Comparison of ENCODE assay signal across 24 cellular contexts in the genomic region with DNA sequence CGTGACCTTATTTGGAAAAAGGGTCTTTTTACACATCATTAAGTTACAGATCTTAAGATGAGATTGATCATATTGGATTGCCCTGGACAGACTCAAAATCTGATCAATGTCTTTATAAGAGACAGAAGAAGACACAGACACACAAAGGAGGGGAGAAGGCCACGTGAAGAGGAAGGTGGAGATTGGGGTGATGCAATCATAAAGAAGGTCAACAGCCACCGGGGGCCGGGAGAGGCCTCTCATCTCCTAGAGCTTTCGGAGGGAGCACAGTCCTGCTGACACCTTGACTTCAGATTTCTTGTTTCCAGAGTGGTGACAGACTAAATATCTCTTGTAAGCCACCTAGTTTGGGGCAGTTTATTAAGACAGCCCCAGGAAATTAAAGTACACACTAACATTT.
A peak's percentile ranks its signal among the peaks of the same experiment; 100 is the strongest.
DNase-seq lines count a peak whose midpoint lies in the region; ATAC-seq, FAIRE-seq and TF ChIP-seq lines count a peak whose summit lies in the region.
"Had no signal": no experiment of that assay in that cellular context is flagged by ENCODE, and none has a peak within 500 bp of the region (broad histone marks: within the 10 kb centered on the region; RNA-seq: fewer than 3 reads in every experiment).

No MANE protein-coding gene starts in this region.

- no peaks in the 10 kb centered on the region for H3K36me3 Mint-ChIP-seq in H9 (ENCODE audit: insufficient read depth in 1 of 3, low read depth in 3 of 3)
- H3K36me3 Mint-ChIP-seq: CD4-positive, CD25-positive, alpha-beta regulatory T cell; CD8-positive, alpha-beta T cell had no signal

- H2AFZ ChIP-seq in H9 (ENCODE audit: low read length), result no peak overlapping the region
- no peak overlapping the region for H2AFZ ChIP-seq in K562 (ENCODE audit: low read depth, low read length)
- H2AFZ ChIP-seq: GM23248 had no signal

- no peak for TF ChIP-seq RAD21 in K562 (CRISPR knock-in tag; conservative IDR thresholded peaks at IDR 0.05 in 1 of 2, IDR thresholded peaks at IDR 0.05 in 1 of 2)

- WGBS in H9 (ENCODE audit: extremely low coverage, insufficient read length, low lambda C conversion rate), result no CpG with 5 or more reads among the region's 5 CpGs
- WGBS in K562 (ENCODE audit: insufficient coverage, low coverage, missing lambda C conversion rate), result 3% methylated on average over 5 of the region's 5 CpGs

- no peak for TF ChIP-seq EP300 in K562 (IDR thresholded peaks at IDR 0.05; ENCODE audit: low read length)

- peaks cover 16% of the 10 kb centered on the region for H3K27me3 Mint-ChIP-seq in H9 (ENCODE audit: low read depth)
- H3K27me3 Mint-ChIP-seq: CD4-positive, CD25-positive, alpha-beta regulatory T cell had no signal

- H3K27me3 ChIP-seq in H9 (ENCODE audit: insufficient read depth, low read length) (no peaks in the 10 kb centered on the region), K562 (ENCODE audit: control insufficient read depth in 2 of 2, insufficient read depth in 2 of 2, low read length in 2 of 2) (peaks cover 0 to 18% of the 10 kb centered on the region in 2 experiments; a peak in 2 of 5 replicates)
- H3K27me3 ChIP-seq: BLaER1 had no signal

- H3K4me1 ChIP-seq in H9 (ENCODE audit: insufficient read depth, low read length), result no peaks in the 10 kb centered on the region
- no peaks in the 10 kb centered on the region for H3K4me1 ChIP-seq in K562 (replicated peaks in 1 of 2; ENCODE audit: control insufficient read depth in 2 of 2, insufficient read depth in 2 of 2, low read length in 2 of 2)
- H3K4me1 ChIP-seq: BLaER1, Caco-2 had no signal

- H3K23me2 ChIP-seq in H9 (ENCODE audit: insufficient read length, low read depth, low read length, poor library complexity, severe bottlenecking), result no peaks in the 10 kb centered on the region

- no peak for TF ChIP-seq POLR2A in K562 (conservative IDR thresholded peaks at IDR 0.05)

- H4K20me1 ChIP-seq in H9 (ENCODE audit: control insufficient read depth, insufficient read depth, insufficient read length) (no peaks in the 10 kb centered on the region), K562 (replicated peaks; ENCODE audit: control insufficient read depth, insufficient read depth, low read length) (no peaks in the 10 kb centered on the region)
- H4K20me1 ChIP-seq: BLaER1 had no signal

- DNase-seq in activated CD8-positive, alpha-beta memory T cell treated with anti-CD3 and anti-CD28 coated beads for 24 hours, result peak; percentile 24
- DNase-seq in activated CD8-positive, alpha-beta memory T cell treated with anti-CD3 and anti-CD28 coated beads, Interleukin-2, amount 50 U/mL, for 48 hours, result no peak
- DNase-seq in H9, result peak; percentile 5
- DNase-seq in K562 (ENCODE audit: extremely low read depth in 1 of 4, low spot score in 3 of 4), result no peak
- no peak for DNase-seq in DMS53 (lab: John Stamatoyannopoulos, UW)
- DNase-seq: Caco-2; CD4-positive, CD25-positive, alpha-beta regulatory T cell; CD8-positive, alpha-beta T cell; DMS153; DMS79; EL; GDM1; GM23248; H7 had no signal

- POLR2A ChIA-PET in K562 (lab: Yijun Ruan, JAX), result interaction anchor here (0.5 kb wide), 1 partner anchor 262 kb away, joined by 4 read pairs; no protein-coding TSS in a partner anchor

- no peak overlapping the region for H2AK5ac ChIP-seq in H9 (ENCODE audit: insufficient read length, low read length)

- H3K9me3 Mint-ChIP-seq in H9, result no peaks in the 10 kb centered on the region
- H3K9me3 Mint-ChIP-seq: CD8-positive, alpha-beta T cell had no signal

- no peak overlapping the region for H3T11ph ChIP-seq in H9 (ENCODE audit: low read length)

- intact Hi-C loops in K562 (cut with micrococcal nuclease), result no loop called here

- no peak overlapping the region for H3K4me3 Mint-ChIP-seq in H9
- H3K4me3 Mint-ChIP-seq: B cell; CD4-positive, CD25-positive, alpha-beta regulatory T cell; CD8-positive, alpha-beta T cell had no signal

- TF ChIP-seq CTCF in H9 (conservative IDR thresholded peaks at IDR 0.05), result no peak
- TF ChIP-seq CTCF in K562 (IDR thresholded peaks at IDR 0.05 in 2 of 3, conservative IDR thresholded peaks at IDR 0.05 in 1 of 3; ENCODE audit: insufficient read depth in 2 of 3, low read depth in 1 of 3, low read length in 3 of 3), result no peak

- ATAC-seq in K562 (peak; percentile 54), HG03457 (IDR thresholded peaks at IDR 0.05; ENCODE audit: unreplicated experiment) (no peak)
- ATAC-seq: CD8-positive, alpha-beta T cell; GM12878; HCT116 had no signal

- H3K4me2 ChIP-seq in H9 (ENCODE audit: insufficient read depth, insufficient read length, low read length) (no peak overlapping the region), K562 (ENCODE audit: insufficient read depth, low read length) (no peak overlapping the region)
- H3K4me2 ChIP-seq: BLaER1 had no signal

- H2BK15ac ChIP-seq in H9 (ENCODE audit: low read depth, low read length), result no peak overlapping the region

- no peak overlapping the region for H3K4me3 ChIP-seq in K562
- H3K4me3 ChIP-seq: BLaER1, GM12878, GM23248 had no signal

- CTCF ChIA-PET in K562 (lab: Yijun Ruan, JAX; ENCODE audit: low intra/inter-chr PET ratio), result no interaction called here

- peak overlapping the region in 1 of 3 experiments; percentile 77; a peak in 1 of 7 replicates for H3K27ac Mint-ChIP-seq in H9
- H3K27ac Mint-ChIP-seq: B cell; CD4-positive, CD25-positive, alpha-beta regulatory T cell; CD8-positive, alpha-beta T cell had no signal

- no peak overlapping the region for H4K8ac ChIP-seq in H9 (replicated peaks; ENCODE audit: insufficient read length, low read depth, low read length)

- no peak overlapping the region for H3K4ac ChIP-seq in H9 (ENCODE audit: low read depth, low read length)

- H3K79me2 ChIP-seq in H9 (ENCODE audit: insufficient read depth, low read length), result no peaks in the 10 kb centered on the region
- H3K79me2 ChIP-seq in K562 (ENCODE audit: control insufficient read depth, insufficient read depth, low read length), result no peaks in the 10 kb centered on the region

- H3K9me3 ChIP-seq in H9 (ENCODE audit: control insufficient read depth, low read depth, low read length) (no peaks in the 10 kb centered on the region), K562 (replicated peaks; ENCODE audit: control insufficient read depth, insufficient read depth, low read depth, low read length) (no peaks in the 10 kb centered on the region)
- H3K9me3 ChIP-seq: BLaER1, Caco-2 had no signal

- H4K91ac ChIP-seq in H9 (ENCODE audit: insufficient read length, low read depth, low read length), result no peak overlapping the region

- no peak overlapping the region for H3K18ac ChIP-seq in H9 (ENCODE audit: insufficient read length, low read depth, low read length)

- no peak overlapping the region for H2BK20ac ChIP-seq in H9 (ENCODE audit: low read depth, low read length, poor library complexity, severe bottlenecking)

- H2BK5ac ChIP-seq in H9 (ENCODE audit: insufficient read length, low read length), result no peak overlapping the region

- H3K9ac ChIP-seq in H9 (ENCODE audit: extremely low read depth, insufficient read length, low read length) (no peak overlapping the region), K562 (ENCODE audit: insufficient read depth in 1 of 2, low read depth in 2 of 2, low read length in 2 of 2) (no peak overlapping the region)
- H3K9ac ChIP-seq: BLaER1, GM23248 had no signal

- H3K56ac ChIP-seq in H9 (ENCODE audit: insufficient read length, low read depth, low read length), result no peak overlapping the region

- no peaks in the 10 kb centered on the region for H3K36me3 ChIP-seq in K562 (ENCODE audit: control insufficient read depth, insufficient read depth, low read length)
- H3K36me3 ChIP-seq: BLaER1 had no signal

- no peaks in the 10 kb centered on the region for H3K79me1 ChIP-seq in H9 (ENCODE audit: insufficient read depth, low read depth, low read length, poor library complexity, severe bottlenecking)

- FAIRE-seq in K562 (lab: Jason Lieb, UNC), result no peak
- FAIRE-seq: A204.1, GM12878, GM19239, H1 had no signal

- no peaks in the 10 kb centered on the region for H3K4me1 Mint-ChIP-seq in H9
- H3K4me1 Mint-ChIP-seq: B cell; CD4-positive, CD25-positive, alpha-beta regulatory T cell had no signal

- no peak overlapping the region for H3K23ac ChIP-seq in H9 (ENCODE audit: insufficient read length, low read depth, low read length)

- in situ Hi-C loops in K562 (cut with MboI), result no loop called here

- BruUV-seq in K562 (replicated peaks; lab: Mats Ljungman, UMichigan), result no TSS peak

- no peaks in the 10 kb centered on the region for H3K9me1 ChIP-seq in K562 (ENCODE audit: control insufficient read depth, insufficient read depth, low read length)

- H2BK120ac ChIP-seq in H9 (ENCODE audit: low read depth, low read length, poor library complexity, severe bottlenecking), result no peak overlapping the region

- no peak overlapping the region for H4K5ac ChIP-seq in H9 (ENCODE audit: insufficient read length, low read depth, low read length)

- H2BK12ac ChIP-seq in H9 (ENCODE audit: insufficient read length, low read depth, low read length), result no peak overlapping the region

- H3K14ac ChIP-seq in H9 (ENCODE audit: insufficient read depth, low read length), result no peak overlapping the region

- H3K27ac ChIP-seq in H9 (ENCODE audit: insufficient read length, low read depth, low read length) (no peak overlapping the region), K562 (ENCODE audit: extremely low read depth, low read depth, low read length) (no peak overlapping the region)
- H3K27ac ChIP-seq: 22Rv1, BLaER1, C4-2B, GM23248 had no signal

TF ChIP-seq in K562, 482 proteins besides CTCF, POLR2A, EP300 and RAD21 (continues in another document):
- TF ChIP-seq HDAC3 (IDR thresholded peaks at IDR 0.05; ENCODE audit: borderline replicate concordance, partially characterized antibody) (no peak), PYGO2 (tag; IDR thresholded peaks at IDR 0.05) (no peak), DMBX1 (CRISPR knock-in tag; IDR thresholded peaks at IDR 0.05; ENCODE audit: borderline replicate concordance) (no peak), MTA3 (IDR thresholded peaks at IDR 0.05; ENCODE audit: borderline replicate concordance) (no peak)
- TF ChIP-seq, protein P1, sequence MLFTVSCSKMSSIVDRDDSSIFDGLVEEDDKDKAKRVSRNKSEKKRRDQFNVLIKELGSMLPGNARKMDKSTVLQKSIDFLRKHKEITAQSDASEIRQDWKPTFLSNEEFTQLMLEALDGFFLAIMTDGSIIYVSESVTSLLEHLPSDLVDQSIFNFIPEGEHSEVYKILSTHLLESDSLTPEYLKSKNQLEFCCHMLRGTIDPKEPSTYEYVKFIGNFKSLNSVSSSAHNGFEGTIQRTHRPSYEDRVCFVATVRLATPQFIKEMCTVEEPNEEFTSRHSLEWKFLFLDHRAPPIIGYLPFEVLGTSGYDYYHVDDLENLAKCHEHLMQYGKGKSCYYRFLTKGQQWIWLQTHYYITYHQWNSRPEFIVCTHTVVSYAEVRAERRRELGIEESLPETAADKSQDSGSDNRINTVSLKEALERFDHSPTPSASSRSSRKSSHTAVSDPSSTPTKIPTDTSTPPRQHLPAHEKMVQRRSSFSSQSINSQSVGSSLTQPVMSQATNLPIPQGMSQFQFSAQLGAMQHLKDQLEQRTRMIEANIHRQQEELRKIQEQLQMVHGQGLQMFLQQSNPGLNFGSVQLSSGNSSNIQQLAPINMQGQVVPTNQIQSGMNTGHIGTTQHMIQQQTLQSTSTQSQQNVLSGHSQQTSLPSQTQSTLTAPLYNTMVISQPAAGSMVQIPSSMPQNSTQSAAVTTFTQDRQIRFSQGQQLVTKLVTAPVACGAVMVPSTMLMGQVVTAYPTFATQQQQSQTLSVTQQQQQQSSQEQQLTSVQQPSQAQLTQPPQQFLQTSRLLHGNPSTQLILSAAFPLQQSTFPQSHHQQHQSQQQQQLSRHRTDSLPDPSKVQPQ (CRISPR knock-in tag; IDR thresholded peaks at IDR 0.05; ENCODE audit: borderline replicate concordance), result no peak

Comparison
In these comparisons a context has a peak if more than half of its experiments do, and no peak if none do; other contexts are left out.
1. DNase-seq: peak in activated CD8-positive, alpha-beta memory T cell treated with anti-CD3 and anti-CD28 coated beads for 24 hours (single experiment) and H9 (single experiment); none in activated CD8-positive, alpha-beta memory T cell treated with anti-CD3 and anti-CD28 coated beads, Interleukin-2, amount 50 U/mL, for 48 hours (single experiment), K562 (0 of 4) and DMS53 (single experiment).